ENCODE assay signal across 25 cellular contexts in the genomic region with DNA sequence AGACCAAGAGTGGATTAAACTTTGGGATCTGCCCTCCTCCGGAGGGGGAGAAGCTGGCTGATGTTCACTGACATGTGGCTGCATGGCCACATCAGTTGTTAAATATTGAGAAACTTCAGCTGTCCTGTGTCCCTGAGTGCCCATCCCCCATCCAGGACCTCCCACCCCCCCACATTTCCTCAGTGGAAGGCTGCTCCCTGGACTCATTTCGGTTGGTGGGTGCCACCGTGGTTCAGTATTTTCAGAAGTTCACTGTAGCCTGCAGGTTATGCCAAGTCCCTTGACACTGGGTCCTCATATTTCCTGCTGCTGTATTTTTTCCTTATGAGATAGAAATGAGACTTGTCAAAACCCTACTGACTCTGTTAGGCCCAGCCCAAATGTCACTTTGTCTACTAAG.
A peak's percentile ranks its signal among the peaks of the same experiment; 100 is the strongest.
DNase-seq lines count a peak whose midpoint lies in the region; ATAC-seq and TF ChIP-seq lines count a peak whose summit lies in the region.
"Had no signal": no experiment of that assay in that cellular context is flagged by ENCODE, and none has a peak within 500 bp of the region (broad histone marks: within the 10 kb centered on the region; RNA-seq: fewer than 3 reads in every experiment).

No MANE protein-coding gene starts in this region.

- no peak overlapping the region for H3K9ac ChIP-seq in BLaER1 treated with 17β-estradiol and CSF1 and Interleukin-3, amounts not matched to agents 10 nM and 100 nM
- no peak overlapping the region for H3K9ac ChIP-seq in endodermal cell (ENCODE audit: extremely low read depth, low read length, poor library complexity, severe bottlenecking)
- H3K9ac ChIP-seq in rectal smooth muscle tissue (ENCODE audit: low read length) = no peak overlapping the region
- H3K9ac ChIP-seq: GM23248 had no signal

- DNase-seq in HL-60 (ENCODE audit: low read depth in 1 of 2, low spot score in 1 of 2) (no peak), endodermal cell (peak; percentile 26), T-helper 1 cell (no peak)
- no peak for DNase-seq in activated CD8-positive, alpha-beta memory T cell treated with anti-CD3 and anti-CD28 coated beads, Interleukin-2, amount 50 U/mL, for 48 hours
- DNase-seq: BE2C; CD4-positive, alpha-beta T cell; GM23248; HFFc6; Kasumi-1; NCI-H1436; NCI-H187; NCI-H2081 treated with DMSO at 0.1 percent for 48 hours; NCI-H2171; NCI-H226; NCI-H510A; NCI-H69; PC-9; SJCRH30 had no signal

- peaks cover 15% of the 10 kb centered on the region for H3K4me1 Mint-ChIP-seq in endodermal cell

- H3K27ac ChIP-seq in BLaER1 treated with 17β-estradiol and CSF1 and Interleukin-3, amounts not matched to agents 10 nM and 100 nM = no peak overlapping the region
- H3K27ac ChIP-seq in HL-60 (replicated peaks) (peak overlapping the region; percentile 24), endodermal cell (ENCODE audit: low read depth, low read length) (no peak overlapping the region), rectal smooth muscle tissue (ENCODE audit: low read depth, low read length) (peak overlapping the region; percentile 44)
- H3K27ac ChIP-seq: GM23248, PC-9, SJCRH30 had no signal

- peaks cover 0 to 11% (median 0%) of the 10 kb centered on the region in 11 experiments; a peak in 4 of 22 replicates for H3K27me3 ChIP-seq in BLaER1 treated with 17β-estradiol and CSF1 and Interleukin-3, amounts not matched to agents 10 nM and 100 nM
- H3K27me3 ChIP-seq in HL-60 (ENCODE audit: insufficient read depth, poor library complexity, severe bottlenecking) (no peaks in the 10 kb centered on the region), endodermal cell (ENCODE audit: control insufficient read depth, insufficient read depth, low read length, poor library complexity, severe bottlenecking) (no peaks in the 10 kb centered on the region), rectal smooth muscle tissue (ENCODE audit: control insufficient read depth, insufficient read depth, low read length) (no peaks in the 10 kb centered on the region)
- H3K27me3 ChIP-seq: BE2C had no signal

- TF ChIP-seq CTCF in HL-60 (IDR thresholded peaks at IDR 0.05; ENCODE audit: insufficient read depth, low read length) = no peak
- TF ChIP-seq CTCF in endodermal cell (conservative IDR thresholded peaks at IDR 0.05) = no peak

- H3K36me3 Mint-ChIP-seq in endodermal cell (ENCODE audit: low read depth) = no peaks in the 10 kb centered on the region

- H3K36me3 ChIP-seq in BLaER1 treated with 17β-estradiol and CSF1 and Interleukin-3, amounts not matched to agents 10 nM and 100 nM = no peaks in the 10 kb centered on the region
- H3K36me3 ChIP-seq in endodermal cell (ENCODE audit: control insufficient read depth, insufficient read depth, low read length) (no peaks in the 10 kb centered on the region), rectal smooth muscle tissue (ENCODE audit: control insufficient read depth, insufficient read depth, low read length) (no peaks in the 10 kb centered on the region)
- H3K36me3 ChIP-seq: BE2C, HAP-1, SJCRH30 had no signal

- H3K4me3 ChIP-seq in BLaER1 treated with 17β-estradiol and CSF1 and Interleukin-3, amounts not matched to agents 10 nM and 100 nM = no peak overlapping the region
- H3K4me3 ChIP-seq in HL-60 (replicated peaks; ENCODE audit: insufficient read depth, low read length) (no peak overlapping the region), endodermal cell (ENCODE audit: low read length) (no peak overlapping the region), rectal smooth muscle tissue (ENCODE audit: low read length) (no peak overlapping the region)
- H3K4me3 ChIP-seq: GM23248, HAP-1, K562, PC-9, SJCRH30 had no signal

- H3K27me3 Mint-ChIP-seq in endodermal cell (ENCODE audit: insufficient read depth) = peaks cover 4% of the 10 kb centered on the region

- no peak for ATAC-seq in GM21786 (IDR thresholded peaks at IDR 0.05; ENCODE audit: unreplicated experiment)
- ATAC-seq: K562, Right ventricle myocardium inferior, SK-N-SH treated with all-trans-retinoic acid at 6 μM for 48 hours had no signal

- H3K4me2 ChIP-seq in BLaER1 treated with 17β-estradiol and CSF1 and Interleukin-3, amounts not matched to agents 10 nM and 100 nM = peak overlapping the region in 9 of 11 experiments; percentile 66 to 97 (median 91); a peak in 18 of 22 replicates
- H3K4me2 ChIP-seq: PC-9 had no signal

- no peaks in the 10 kb centered on the region for H4K20me1 ChIP-seq in BLaER1 treated with 17β-estradiol and CSF1 and Interleukin-3, amounts not matched to agents 10 nM and 100 nM

- H3K4me3 Mint-ChIP-seq in endodermal cell = no peak overlapping the region
- H3K4me3 Mint-ChIP-seq: CD4-positive, alpha-beta T cell; HFFc6 had no signal

- no peaks in the 10 kb centered on the region for H3K9me3 Mint-ChIP-seq in endodermal cell
- H3K9me3 Mint-ChIP-seq: CD4-positive, alpha-beta T cell; HFFc6 had no signal

- H3K9me3 ChIP-seq in BLaER1 treated with 17β-estradiol and CSF1 and Interleukin-3, amounts not matched to agents 10 nM and 100 nM (replicated peaks in 1 of 11) = no peaks in the 10 kb centered on the region
- H3K9me3 ChIP-seq in endodermal cell (ENCODE audit: control insufficient read depth, low read length) = no peaks in the 10 kb centered on the region
- H3K9me3 ChIP-seq: BE2C, HAP-1, SJCRH30 had no signal

- H3K27ac Mint-ChIP-seq in endodermal cell = no peak overlapping the region
- H3K27ac Mint-ChIP-seq: CD4-positive, alpha-beta T cell; HFFc6 had no signal

- H3K4me1 ChIP-seq in BLaER1 treated with 17β-estradiol and CSF1 and Interleukin-3, amounts not matched to agents 10 nM and 100 nM = peaks cover 54 to 96% (median 91%) of the 10 kb centered on the region in 10 experiments
- no peaks in the 10 kb centered on the region for H3K4me1 ChIP-seq in endodermal cell (ENCODE audit: control insufficient read depth, insufficient read depth, low read length)
- peaks cover 26% of the 10 kb centered on the region for H3K4me1 ChIP-seq in rectal smooth muscle tissue (ENCODE audit: control insufficient read depth, insufficient read depth, low read length)
- H3K4me1 ChIP-seq: BE2C, HAP-1, SJCRH30 had no signal

- WGBS in endodermal cell (ENCODE audit: insufficient coverage in 1 of 2, insufficient read length in 1 of 2), 2 experiments = 83 to 93% methylated on average over 2 to 3 of the region's 3 CpGs

Comparison
In these comparisons a context has a peak if more than half of its experiments do, and no peak if none do; other contexts are left out.
1. H3K27ac ChIP-seq: peak in HL-60 (single experiment) and rectal smooth muscle tissue (single experiment); none in BLaER1 treated with 17β-estradiol and CSF1 and Interleukin-3, amounts not matched to agents 10 nM and 100 nM (0 of 11) and endodermal cell (single experiment).